16 cellular contexts compared by ENCODE assay signal in genomic region chr15:73317651-73318462, GRCh38. TPM values are rescaled to one million over a fixed set of nuclear protein-coding genes. Genes with fewer than 3 reads are reported as not detected.
DNase-seq lines count a peak whose midpoint lies in the region; ATAC-seq, FAIRE-seq and TF ChIP-seq lines count a peak whose summit lies in the region.
"Had no signal": no experiment of that assay in that cellular context is flagged by ENCODE, and none has a peak within 500 bp of the region (broad histone marks: within the 10 kb centered on the region; RNA-seq: fewer than 3 reads in every experiment).

No MANE protein-coding gene starts in this region.

- no peak overlapping the region for H3K4me3 Mint-ChIP-seq in activated CD8-positive, alpha-beta T cell treated with anti-CD3 and anti-CD28 coated beads for 36 hours
- no peak overlapping the region for H3K4me3 Mint-ChIP-seq in activated CD8-positive, alpha-beta T cell treated with anti-CD3 and anti-CD28 coated beads, Interleukin-2, amount 10 ng/mL, durations not matched to agents 7 days and 5 days
- no peak overlapping the region for H3K4me3 Mint-ChIP-seq in WTC11
- H3K4me3 Mint-ChIP-seq: activated CD4-positive, alpha-beta memory T cell treated with anti-CD3 and anti-CD28 coated beads, Interleukin-2, amount 10 ng/mL, durations not matched to agents 7 days and 5 days; naive thymus-derived CD8-positive, alpha-beta T cell had no signal

- intact Hi-C loops in activated CD8-positive, alpha-beta T cell treated with anti-CD3 and anti-CD28 coated beads for 36 hours (cut with micrococcal nuclease): no loop called here

- TF ChIP-seq CTCF in activated CD8-positive, alpha-beta T cell treated with anti-CD3 and anti-CD28 coated beads for 36 hours (IDR thresholded peaks at IDR 0.05): no peak
- TF ChIP-seq CTCF in WTC11 (IDR thresholded peaks at IDR 0.05): no peak

- H3K4me1 Mint-ChIP-seq in activated CD8-positive, alpha-beta T cell treated with anti-CD3 and anti-CD28 coated beads for 36 hours (ENCODE audit: low read depth): peaks cover 3% of the 10 kb centered on the region
- H3K4me1 Mint-ChIP-seq in activated CD8-positive, alpha-beta T cell treated with anti-CD3 and anti-CD28 coated beads, Interleukin-2, amount 10 ng/mL, durations not matched to agents 7 days and 5 days (ENCODE audit: low read depth): no peaks in the 10 kb centered on the region
- H3K4me1 Mint-ChIP-seq in WTC11: peaks cover 16% of the 10 kb centered on the region
- H3K4me1 Mint-ChIP-seq: activated CD4-positive, alpha-beta memory T cell treated with anti-CD3 and anti-CD28 coated beads, Interleukin-2, amount 10 ng/mL, durations not matched to agents 7 days and 5 days had no signal

- DNase-seq in activated CD8-positive, alpha-beta T cell treated with anti-CD3 and anti-CD28 coated beads for 36 hours: peak; percentile 4
- DNase-seq in activated CD8-positive, alpha-beta T cell treated with anti-CD3 and anti-CD28 coated beads, Interleukin-2, amount 10 ng/mL, durations not matched to agents 7 days and 5 days: no peak
- peak; percentile 21 for DNase-seq in RCC 7860 (ENCODE audit: low spot score)
- peak; percentile 48 for DNase-seq in islet precursor cell
- no peak for DNase-seq in stimulated activated naive CD8-positive, alpha-beta T cell treated with anti-CD3 and anti-CD28 coated beads, Interleukin-15, Interleukin-2, amounts not matched to agents 100 U/mL and 50 U/mL, for 24 hours
- DNase-seq in KBM-7: no peak
- no peak for DNase-seq in WTC11 (ENCODE audit: low spot score)
- DNase-seq: activated CD4-positive, alpha-beta memory T cell treated with anti-CD3 and anti-CD28 coated beads, Interleukin-2, amount 10 ng/mL, durations not matched to agents 7 days and 5 days; effector CD4-positive, alpha-beta T cell; naive thymus-derived CD8-positive, alpha-beta T cell; NCI-H2029; NK-92 treated with Interleukin-12 subunit alpha and Interleukin-12 subunit beta, amount 100 ng/mL, for 24 hours; stimulated activated CD4-positive, alpha-beta T cell treated with anti-CD3 and anti-CD28 coated beads, Interleukin-1b, Interleukin-23, amount 100 ng/mL, for 48 hours had no signal

- no peaks in the 10 kb centered on the region for H3K9me3 Mint-ChIP-seq in activated CD8-positive, alpha-beta T cell treated with anti-CD3 and anti-CD28 coated beads for 36 hours
- no peaks in the 10 kb centered on the region for H3K9me3 Mint-ChIP-seq in activated CD8-positive, alpha-beta T cell treated with anti-CD3 and anti-CD28 coated beads, Interleukin-2, amount 10 ng/mL, durations not matched to agents 7 days and 5 days (ENCODE audit: insufficient read depth)
- H3K9me3 Mint-ChIP-seq in WTC11: no peaks in the 10 kb centered on the region; the same call in 1 of the 2 replicates
- H3K9me3 Mint-ChIP-seq: activated CD4-positive, alpha-beta memory T cell treated with anti-CD3 and anti-CD28 coated beads, Interleukin-2, amount 10 ng/mL, durations not matched to agents 7 days and 5 days; naive thymus-derived CD8-positive, alpha-beta T cell had no signal

- in situ Hi-C loops in KBM-7 (cut with MboI; ENCODE audit: low pct_unique_long_range_greater_than_20kb, low sequenced_read_pairs): no loop called here

- peak; percentile 52 for ATAC-seq in activated CD8-positive, alpha-beta T cell treated with anti-CD3 and anti-CD28 coated beads for 36 hours
- no peak for ATAC-seq in activated CD8-positive, alpha-beta T cell treated with anti-CD3 and anti-CD28 coated beads, Interleukin-2, amount 10 ng/mL, durations not matched to agents 7 days and 5 days
- peak; percentile 10 for ATAC-seq in stimulated activated naive CD8-positive, alpha-beta T cell treated with anti-CD3 and anti-CD28 coated beads, Interleukin-15, Interleukin-2, amounts not matched to agents 100 U/mL and 50 U/mL, for 24 hours
- ATAC-seq in WTC11: no peak
- ATAC-seq in GM19467 (IDR thresholded peaks at IDR 0.05; ENCODE audit: unreplicated experiment): no peak
- ATAC-seq: naive thymus-derived CD8-positive, alpha-beta T cell had no signal

- no peak for FAIRE-seq in RCC 7860 (lab: Jason Lieb, UNC)
- FAIRE-seq: astrocyte had no signal

- CTCF ChIA-PET in activated CD8-positive, alpha-beta T cell treated with anti-CD3 and anti-CD28 coated beads for 36 hours (lab: Charles Lee): interaction anchor here (1.5 kb wide), 1 partner anchor 12 kb away, joined by 4 read pairs; no protein-coding TSS in a partner anchor
- CTCF ChIA-PET in activated CD8-positive, alpha-beta T cell treated with anti-CD3 and anti-CD28 coated beads, Interleukin-2, amount 10 ng/mL, durations not matched to agents 7 days and 5 days (lab: Charles Lee): no interaction called here
- CTCF ChIA-PET in WTC11 (lab: Charles Lee): interaction anchor here (0.6 to 2.5 kb wide), 6 partner anchors 12 to 414 kb away, joined by 3 to 9 read pairs (median 3); no protein-coding TSS in a partner anchor

- H3K27me3 Mint-ChIP-seq in activated CD8-positive, alpha-beta T cell treated with anti-CD3 and anti-CD28 coated beads for 36 hours: peaks cover 18% of the 10 kb centered on the region
- H3K27me3 Mint-ChIP-seq in activated CD8-positive, alpha-beta T cell treated with anti-CD3 and anti-CD28 coated beads, Interleukin-2, amount 10 ng/mL, durations not matched to agents 7 days and 5 days (ENCODE audit: low read depth): peaks cover 19% of the 10 kb centered on the region
- H3K27me3 Mint-ChIP-seq in WTC11 (ENCODE audit: low read depth): no peaks in the 10 kb centered on the region; the same call in 1 of the 2 replicates

- H3K27ac Mint-ChIP-seq in activated CD8-positive, alpha-beta T cell treated with anti-CD3 and anti-CD28 coated beads for 36 hours: no peak overlapping the region
- H3K27ac Mint-ChIP-seq in activated CD8-positive, alpha-beta T cell treated with anti-CD3 and anti-CD28 coated beads, Interleukin-2, amount 10 ng/mL, durations not matched to agents 7 days and 5 days: no peak overlapping the region
- no peak overlapping the region for H3K27ac Mint-ChIP-seq in WTC11
- H3K27ac Mint-ChIP-seq: activated CD4-positive, alpha-beta memory T cell treated with anti-CD3 and anti-CD28 coated beads, Interleukin-2, amount 10 ng/mL, durations not matched to agents 7 days and 5 days had no signal

- POLR2A ChIA-PET in activated CD8-positive, alpha-beta T cell treated with anti-CD3 and anti-CD28 coated beads for 36 hours (lab: Charles Lee): no interaction called here
- POLR2A ChIA-PET in activated CD8-positive, alpha-beta T cell treated with anti-CD3 and anti-CD28 coated beads, Interleukin-2, amount 10 ng/mL, durations not matched to agents 7 days and 5 days (lab: Charles Lee): no interaction called here
- POLR2A ChIA-PET in WTC11 (lab: Charles Lee): interaction anchor here (0.7 kb wide), 1 partner anchor 51 kb away, joined by 3 read pairs; the partner anchor contains the start of gene HCN4

- no peaks in the 10 kb centered on the region for H3K36me3 Mint-ChIP-seq in activated CD8-positive, alpha-beta T cell treated with anti-CD3 and anti-CD28 coated beads for 36 hours (ENCODE audit: low read depth)
- no peaks in the 10 kb centered on the region for H3K36me3 Mint-ChIP-seq in activated CD8-positive, alpha-beta T cell treated with anti-CD3 and anti-CD28 coated beads, Interleukin-2, amount 10 ng/mL, durations not matched to agents 7 days and 5 days (ENCODE audit: low read depth)
- no peaks in the 10 kb centered on the region; the same call in 1 of the 2 replicates for H3K36me3 Mint-ChIP-seq in WTC11
- H3K36me3 Mint-ChIP-seq: naive thymus-derived CD8-positive, alpha-beta T cell had no signal

TF ChIP-seq in WTC11, 78 proteins besides CTCF, POLR2A, EP300 and RAD21 (continues in another document):
- TF ChIP-seq ZNF532 (CRISPR knock-in tag; IDR thresholded peaks at IDR 0.05; ENCODE audit: borderline replicate concordance) (no peak), ZBTB21 (CRISPR knock-in tag; IDR thresholded peaks at IDR 0.05; ENCODE audit: borderline replicate concordance) (no peak), KAT7 (CRISPR knock-in tag; IDR thresholded peaks at IDR 0.05; ENCODE audit: borderline replicate concordance) (no peak), JAZF1 (CRISPR knock-in tag; IDR thresholded peaks at IDR 0.05) (no peak), HMGA2 (CRISPR knock-in tag; IDR thresholded peaks at IDR 0.05) (no peak)

RNA-seq across cellular contexts. Expression of gene HCN4, which starts 50.9 kb away (rescaled TPM):
- not detected for total RNA-seq in activated CD8-positive, alpha-beta T cell treated with anti-CD3 and anti-CD28 coated beads for 36 hours
- total RNA-seq in activated CD8-positive, alpha-beta T cell treated with anti-CD3 and anti-CD28 coated beads, Interleukin-2, amount 10 ng/mL, durations not matched to agents 7 days and 5 days: not detected
- 8.6 to 10.5 TPM (median 9.0 TPM) in 3 replicates for total RNA-seq in WTC11 (2021)
- total RNA-seq: activated CD4-positive, alpha-beta memory T cell treated with anti-CD3 and anti-CD28 coated beads, Interleukin-2, amount 10 ng/mL, durations not matched to agents 7 days and 5 days; LHCN-M2; naive thymus-derived CD8-positive, alpha-beta T cell had no signal

Comparison
In these comparisons a context has a peak if more than half of its experiments do, and no peak if none do; other contexts are left out.
1. ATAC-seq: peak in activated CD8-positive, alpha-beta T cell treated with anti-CD3 and anti-CD28 coated beads for 36 hours (single experiment) and stimulated activated naive CD8-positive, alpha-beta T cell treated with anti-CD3 and anti-CD28 coated beads, Interleukin-15, Interleukin-2, amounts not matched to agents 100 U/mL and 50 U/mL, for 24 hours (single experiment); none in activated CD8-positive, alpha-beta T cell treated with anti-CD3 and anti-CD28 coated beads, Interleukin-2, amount 10 ng/mL, durations not matched to agents 7 days and 5 days (single experiment), WTC11 (single experiment) and GM19467 (single experiment).
2. DNase-seq: peak in activated CD8-positive, alpha-beta T cell treated with anti-CD3 and anti-CD28 coated beads for 36 hours (single experiment), RCC 7860 (single experiment) and islet precursor cell (single experiment); none in activated CD8-positive, alpha-beta T cell treated with anti-CD3 and anti-CD28 coated beads, Interleukin-2, amount 10 ng/mL, durations not matched to agents 7 days and 5 days (single experiment), stimulated activated naive CD8-positive, alpha-beta T cell treated with anti-CD3 and anti-CD28 coated beads, Interleukin-15, Interleukin-2, amounts not matched to agents 100 U/mL and 50 U/mL, for 24 hours (single experiment), KBM-7 (single experiment) and WTC11 (single experiment).